1 cellular context compared by ENCODE assay signal in genomic region chr12:1810201-1810930, GRCh38.
TF ChIP-seq lines count a peak whose summit lies in the region.

No MANE protein-coding gene starts in this region.

TF ChIP-seq in H1, 55 proteins besides CTCF, POLR2A, EP300 and RAD21 (continued from another document):
- TF ChIP-seq SAP30 (IDR thresholded peaks at IDR 0.05; ENCODE audit: insufficient read depth, insufficient replicate concordance, low read length) (no peak), CREB1 (IDR thresholded peaks at IDR 0.05) (no peak), JUN (IDR thresholded peaks at IDR 0.05; ENCODE audit: low read depth, low read length) (no peak)
